ENCODE assay signal across 22 cellular contexts in the genomic region with DNA sequence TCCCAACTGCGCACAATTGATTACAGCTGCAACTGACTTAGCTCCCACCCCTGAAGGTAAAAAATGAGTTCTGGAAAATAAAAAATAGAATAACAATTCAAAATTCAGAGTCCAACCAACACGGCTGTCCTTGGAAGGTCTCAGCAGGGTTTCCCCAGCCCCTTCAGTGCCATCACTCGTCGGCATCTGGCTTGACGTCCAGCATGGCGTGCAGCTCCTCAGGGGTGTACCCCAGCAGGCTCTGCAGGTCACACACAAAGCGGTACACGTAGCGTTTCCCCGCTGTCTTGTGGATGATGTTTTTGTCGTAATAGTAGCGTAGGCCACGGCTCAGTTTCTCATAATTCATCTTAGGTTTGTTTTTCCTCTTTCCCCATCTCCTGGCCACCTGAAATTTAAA.
A peak's percentile ranks its signal among the peaks of the same experiment; 100 is the strongest.
DNase-seq lines count a peak whose midpoint lies in the region; ATAC-seq lines count a peak whose summit lies in the region.
"Had no signal": no experiment of that assay in that cellular context is flagged by ENCODE, and none has a peak within 500 bp of the region (broad histone marks: within the 10 kb centered on the region; RNA-seq: fewer than 3 reads in every experiment).

No MANE protein-coding gene starts in this region.

- H3K4me1 ChIP-seq in ACC112 (ENCODE audit: control insufficient read depth, insufficient read depth, low read length, unreplicated experiment) = peaks cover 72% of the 10 kb centered on the region
- H3K4me1 ChIP-seq in CD4-positive, CD25-positive, alpha-beta regulatory T cell (ENCODE audit: control insufficient read depth, insufficient read depth, low read length, poor library complexity, severe bottlenecking) = peaks cover 55% of the 10 kb centered on the region

- H3K4me3 Mint-ChIP-seq in CD4-positive, CD25-positive, alpha-beta regulatory T cell = peak overlapping the region in 3 of 4 donors; percentile 81 to 85 (median 83)
- H3K4me3 Mint-ChIP-seq in naive B cell = peak overlapping the region in 3 of 8 donors; percentile 61 to 76 (median 61)
- H3K4me3 Mint-ChIP-seq: H9 had no signal

- H3K27ac ChIP-seq in ACC112 (ENCODE audit: low read depth, low read length) = peak overlapping the region; percentile 99; the same call in 1 of the 2 replicates
- H3K27ac ChIP-seq in CD4-positive, CD25-positive, alpha-beta regulatory T cell (ENCODE audit: insufficient read depth, low read length, poor library complexity, severe bottlenecking) = peak overlapping the region; percentile 97

- no peak for DNase-seq in CD4-positive, CD25-positive, alpha-beta regulatory T cell
- DNase-seq in activated naive CD4-positive, alpha-beta T cell treated with anti-CD3 and anti-CD28 coated beads, Interleukin-2, amount 50 U/mL, for 72 hours (ENCODE audit: low spot score in 2 of 2) = no peak
- DNase-seq in naive B cell (no peak), LoVo (ENCODE audit: low spot score) (no peak), SKM-1 (lab: John Stamatoyannopoulos, UW; ENCODE audit: unreplicated experiment) (no peak)
- DNase-seq: activated effector memory CD4-positive, alpha-beta T cell treated with anti-CD3 and anti-CD28 coated beads, Interleukin-2, amount 50 U/mL, for 16 hours; BE2C; body of pancreas; dermis blood vessel endothelial cell; DMS 273 treated with DMSO at 0.1 percent for 48 hours; erythroblast; H9; KG1; mucosa of descending colon; NCI-H446 treated with DMSO at 0.1 percent for 48 hours; NK-92 treated with Interleukin-12 subunit alpha and Interleukin-12 subunit beta, amount 100 ng/mL, for 24 hours; occipital lobe; RPMI8226; substantia nigra had no signal

- H3K4me1 Mint-ChIP-seq in CD4-positive, CD25-positive, alpha-beta regulatory T cell = peaks cover 32 to 92% (median 73%) of the 10 kb centered on the region in 4 donors
- peaks cover 56 to 67% (median 63%) of the 10 kb centered on the region in 3 donors for H3K4me1 Mint-ChIP-seq in naive B cell

- no peaks in the 10 kb centered on the region for H3K9me3 Mint-ChIP-seq in CD4-positive, CD25-positive, alpha-beta regulatory T cell
- no peaks in the 10 kb centered on the region for H3K9me3 Mint-ChIP-seq in activated naive CD4-positive, alpha-beta T cell treated with anti-CD3 and anti-CD28 coated beads, Interleukin-2, amount 50 U/mL, for 72 hours
- H3K9me3 Mint-ChIP-seq in naive B cell = no peaks in the 10 kb centered on the region
- H3K9me3 Mint-ChIP-seq: H9 had no signal

- H3K79me2 ChIP-seq in ACC112 (ENCODE audit: control insufficient read depth, insufficient read depth, low read length, unreplicated experiment) = peaks cover 61% of the 10 kb centered on the region

- H3K27me3 Mint-ChIP-seq in CD4-positive, CD25-positive, alpha-beta regulatory T cell = peaks cover 7% of the 10 kb centered on the region
- H3K27me3 Mint-ChIP-seq in naive B cell = no peaks in the 10 kb centered on the region

- no peak overlapping the region for H3K4me3 ChIP-seq in ACC112 (ENCODE audit: low read depth, low read length)
- no peak overlapping the region for H3K4me3 ChIP-seq in CD4-positive, CD25-positive, alpha-beta regulatory T cell (ENCODE audit: low read depth, low read length)
- H3K4me3 ChIP-seq: body of pancreas, mucosa of descending colon, vagina had no signal

- peak overlapping the region; percentile 95 to 99 (median 98) for H3K27ac Mint-ChIP-seq in CD4-positive, CD25-positive, alpha-beta regulatory T cell
- H3K27ac Mint-ChIP-seq in activated naive CD4-positive, alpha-beta T cell treated with anti-CD3 and anti-CD28 coated beads, Interleukin-2, amount 50 U/mL, for 72 hours = peak overlapping the region; percentile 95 to 97
- H3K27ac Mint-ChIP-seq in naive B cell = peak overlapping the region; percentile 61 to 96 (median 94)
- H3K27ac Mint-ChIP-seq: H9 had no signal

- H3K9me3 ChIP-seq in CD4-positive, CD25-positive, alpha-beta regulatory T cell (ENCODE audit: control insufficient read depth in 2 of 2, low read length in 2 of 2) = no peaks in the 10 kb centered on the region
- H3K9me3 ChIP-seq: BE2C, body of pancreas, mucosa of descending colon, vagina had no signal

- no peak overlapping the region for H2AFZ ChIP-seq in ACC112 (ENCODE audit: low read length, unreplicated experiment)

- no peaks in the 10 kb centered on the region for H3K27me3 ChIP-seq in ACC112 (ENCODE audit: insufficient read depth, low read length)
- no peaks in the 10 kb centered on the region for H3K27me3 ChIP-seq in CD4-positive, CD25-positive, alpha-beta regulatory T cell (ENCODE audit: control insufficient read depth, insufficient read depth, low read length)
- H3K27me3 ChIP-seq: BE2C, body of pancreas, vagina had no signal

- ATAC-seq in CD4-positive, CD25-positive, alpha-beta regulatory T cell (ENCODE audit: low read depth in 2 of 2) = no peak
- no peak for ATAC-seq in activated naive CD4-positive, alpha-beta T cell treated with anti-CD3 and anti-CD28 coated beads, Interleukin-2, amount 50 U/mL, for 72 hours
- ATAC-seq in naive B cell (ENCODE audit: low read depth in 2 of 2) = no peak
- ATAC-seq in HG02870 (IDR thresholded peaks at IDR 0.05; ENCODE audit: unreplicated experiment) = no peak
- ATAC-seq: body of pancreas, mucosa of descending colon had no signal

- peaks cover 82% of the 10 kb centered on the region for H3K36me3 Mint-ChIP-seq in CD4-positive, CD25-positive, alpha-beta regulatory T cell
- peaks cover 67 to 94% of the 10 kb centered on the region in 2 donors for H3K36me3 Mint-ChIP-seq in activated naive CD4-positive, alpha-beta T cell treated with anti-CD3 and anti-CD28 coated beads, Interleukin-2, amount 50 U/mL, for 72 hours
- peaks cover 67 to 70% of the 10 kb centered on the region in 2 donors for H3K36me3 Mint-ChIP-seq in naive B cell

- peaks cover 77% of the 10 kb centered on the region for H3K36me3 ChIP-seq in ACC112 (ENCODE audit: insufficient read depth, low read length)
- peaks cover 97% of the 10 kb centered on the region for H3K36me3 ChIP-seq in CD4-positive, CD25-positive, alpha-beta regulatory T cell (ENCODE audit: control insufficient read depth, insufficient read depth, low read length)
- H3K36me3 ChIP-seq: BE2C had no signal
